Comparison of ENCODE assay signal across 25 cellular contexts in the genomic region with DNA sequence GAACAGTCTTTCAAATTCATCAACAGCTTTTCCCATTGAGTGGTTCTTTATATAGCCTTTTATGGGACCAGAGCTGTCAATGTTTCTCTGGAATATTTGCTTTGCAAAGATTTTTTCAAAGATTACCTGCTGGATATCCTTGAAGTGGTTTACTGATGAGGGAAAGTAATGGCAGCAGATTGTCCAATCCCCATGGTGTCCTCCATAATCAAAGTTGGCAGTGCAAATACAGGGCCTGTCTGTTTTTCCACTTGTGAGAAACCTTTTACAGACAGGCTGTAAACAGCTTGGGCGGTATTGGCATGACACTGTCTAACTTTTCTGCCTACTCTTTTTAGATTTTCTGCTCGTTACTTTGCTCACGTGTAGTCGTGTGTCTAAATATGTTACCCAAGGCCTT.
"Had no signal": no experiment of that assay in that cellular context is flagged by ENCODE, and none has a peak within 500 bp of the region (broad histone marks: within the 10 kb centered on the region; RNA-seq: fewer than 3 reads in every experiment).

No MANE protein-coding gene starts in this region.

- H3K27ac Mint-ChIP-seq: dendritic cell treated with granulocyte-macrophage colony-stimulating factor and Interleukin-4, amounts not matched to agents 40 ng/mL and 50 ng/mL, for 4 days; effector memory CD8-positive, alpha-beta T cell; endodermal cell had no signal

- H3K9me3 ChIP-seq: colonic mucosa, esophagus muscularis mucosa, esophagus squamous epithelium, gastrocnemius medialis, gastroesophageal sphincter had no signal

- H3K4me1 ChIP-seq: colonic mucosa, esophagus muscularis mucosa, esophagus squamous epithelium, foreskin keratinocyte, gastrocnemius medialis, gastroesophageal sphincter, heart left ventricle, heart right ventricle had no signal

- H3K36me3 ChIP-seq: colonic mucosa, esophagus muscularis mucosa, esophagus squamous epithelium, gastrocnemius medialis, gastroesophageal sphincter, heart left ventricle, heart right ventricle had no signal

- H3K4me3 ChIP-seq: colonic mucosa, coronary artery, dorsolateral prefrontal cortex, esophagus muscularis mucosa, esophagus squamous epithelium, gastrocnemius medialis, gastroesophageal sphincter, heart left ventricle, heart right ventricle had no signal

- DNase-seq: colonic mucosa; cortex of kidney; dermis blood vessel endothelial cell; dorsolateral prefrontal cortex; effector CD4-positive, alpha-beta T cell; effector CD8-positive, alpha-beta T cell; effector memory CD4-positive, alpha-beta T cell; effector memory CD8-positive, alpha-beta T cell; endodermal cell; erythroblast; esophagus squamous epithelium; foreskin fibroblast; foreskin keratinocyte; foreskin melanocyte; gastrocnemius medialis; glutamatergic neuron; head of caudate nucleus; heart left ventricle; heart right ventricle had no signal

- H3K27me3 Mint-ChIP-seq: dendritic cell treated with granulocyte-macrophage colony-stimulating factor and Interleukin-4, amounts not matched to agents 40 ng/mL and 50 ng/mL, for 4 days; effector memory CD8-positive, alpha-beta T cell had no signal

- H3K4me3 Mint-ChIP-seq: dendritic cell treated with granulocyte-macrophage colony-stimulating factor and Interleukin-4, amounts not matched to agents 40 ng/mL and 50 ng/mL, for 4 days; effector memory CD8-positive, alpha-beta T cell; endodermal cell had no signal

- H3K27me3 ChIP-seq: colonic mucosa, dorsolateral prefrontal cortex, esophagus muscularis mucosa, esophagus squamous epithelium, foreskin keratinocyte, gastrocnemius medialis, gastroesophageal sphincter, heart left ventricle, heart right ventricle had no signal

- ATAC-seq: effector memory CD8-positive, alpha-beta T cell; esophagus mucosa; foreskin keratinocyte; gastrocnemius medialis; gastroesophageal sphincter; heart left ventricle; heart right ventricle had no signal

- H3K4me1 Mint-ChIP-seq: endodermal cell had no signal

- H3K27ac ChIP-seq: colonic mucosa, coronary artery, dorsolateral prefrontal cortex, epithelial cell of prostate, esophagus muscularis mucosa, esophagus squamous epithelium, foreskin keratinocyte, gastrocnemius medialis, gastroesophageal sphincter, heart left ventricle, heart right ventricle had no signal
